17 cellular contexts compared by ENCODE assay signal in genomic region chr16:30470632-30471007, GRCh38. TPM values are rescaled to one million over a fixed set of nuclear protein-coding genes. Genes with fewer than 3 reads are reported as not detected.
DNase-seq lines count a peak whose midpoint lies in the region; ATAC-seq and TF ChIP-seq lines count a peak whose summit lies in the region.
"Had no signal": no experiment of that assay in that cellular context is flagged by ENCODE, and none has a peak within 500 bp of the region (broad histone marks: within the 10 kb centered on the region; RNA-seq: fewer than 3 reads in every experiment).

No MANE protein-coding gene starts in this region.

- peaks cover 49% of the 10 kb centered on the region for H3K4me1 ChIP-seq in DND-41 (ENCODE audit: insufficient read depth, low read length)
- H3K4me1 ChIP-seq: testis had no signal

- no peaks in the 10 kb centered on the region for H3K36me3 ChIP-seq in DND-41 (ENCODE audit: insufficient read depth, low read length)
- H3K36me3 ChIP-seq: BLaER1, esophagus muscularis mucosa had no signal

- H4K20me1 ChIP-seq in DND-41 (ENCODE audit: insufficient read depth, low read length) = no peaks in the 10 kb centered on the region

- TF ChIP-seq CTCF in CD14-positive monocyte (IDR thresholded peaks at IDR 0.05) (no peak), DND-41 (IDR thresholded peaks at IDR 0.05; ENCODE audit: borderline replicate concordance, extremely low read depth, low read length, poor library complexity, severe bottlenecking) (no peak), RWPE1 (conservative IDR thresholded peaks at IDR 0.05; ENCODE audit: low read depth) (no peak)

- H2AFZ ChIP-seq in DND-41 (ENCODE audit: low read depth, low read length) = no peak overlapping the region

- H3K4me2 ChIP-seq in DND-41 (ENCODE audit: insufficient read depth, low read length) = no peak overlapping the region

- H3K27me3 Mint-ChIP-seq in CD14-positive monocyte (ENCODE audit: low read depth in 3 of 3) = no peaks in the 10 kb centered on the region
- no peaks in the 10 kb centered on the region for H3K27me3 Mint-ChIP-seq in effector memory CD8-positive, alpha-beta T cell

- no peaks in the 10 kb centered on the region for H3K27me3 ChIP-seq in DND-41 (ENCODE audit: insufficient read depth, low read length, poor library complexity)
- H3K27me3 ChIP-seq: testis had no signal

- H3K4me3 ChIP-seq in DND-41 (ENCODE audit: low read depth in 1 of 2, low read length in 2 of 2) = no peak overlapping the region
- H3K4me3 ChIP-seq: BLaER1, esophagus muscularis mucosa, testis had no signal

- no peaks in the 10 kb centered on the region for H3K79me2 ChIP-seq in DND-41 (ENCODE audit: insufficient read depth, low read length)

- peaks cover 0 to 3% (median 0%) of the 10 kb centered on the region in 7 donors for H3K9me3 Mint-ChIP-seq in CD14-positive monocyte
- peaks cover 2 to 7% of the 10 kb centered on the region in 2 donors for H3K9me3 Mint-ChIP-seq in effector memory CD8-positive, alpha-beta T cell

- no peak overlapping the region for H3K9ac ChIP-seq in DND-41 (ENCODE audit: low read depth, low read length)
- H3K9ac ChIP-seq: BLaER1 had no signal

- H3K36me3 Mint-ChIP-seq in CD14-positive monocyte = peaks cover 11 to 14% of the 10 kb centered on the region in 2 donors
- H3K36me3 Mint-ChIP-seq in effector memory CD8-positive, alpha-beta T cell (ENCODE audit: insufficient read depth) = peaks cover 40% of the 10 kb centered on the region

- no peaks in the 10 kb centered on the region for H3K9me3 ChIP-seq in DND-41 (ENCODE audit: insufficient read depth, low read length, severe bottlenecking)
- H3K9me3 ChIP-seq: BLaER1, esophagus muscularis mucosa, testis had no signal

- H3K4me1 Mint-ChIP-seq in CD14-positive monocyte = peaks cover 65% of the 10 kb centered on the region
- H3K4me1 Mint-ChIP-seq in effector memory CD8-positive, alpha-beta T cell (ENCODE audit: low read depth in 2 of 2) = peaks cover 33 to 42% of the 10 kb centered on the region in 2 donors

- H3K27ac ChIP-seq in DND-41 (ENCODE audit: low read length) = 0 out of 2 replicates have a peak overlapping the region, but pooled peaks have one; percentile 29
- H3K27ac ChIP-seq in RWPE1 = peak overlapping the region; percentile 90
- H3K27ac ChIP-seq: BLaER1, esophagus muscularis mucosa, testis had no signal

- CTCF ChIA-PET in RWPE1 (lab: Yijun Ruan, JAX) = interaction anchor here (0.6 kb wide), 1 partner anchor 44 kb away, joined by 3 read pairs; no protein-coding TSS in a partner anchor

- no peak for DNase-seq in CD14-positive monocyte (ENCODE audit: low spot score)
- DNase-seq in DND-41 = no peak
- no peak for DNase-seq in RWPE1 (ENCODE audit: low spot score)
- no peak for DNase-seq in effector memory CD8-positive, alpha-beta T cell
- no peak for DNase-seq in HK-2 (ENCODE audit: unreplicated experiment)
- no peak for DNase-seq in OCI-M1 (lab: John Stamatoyannopoulos, UW)
- DNase-seq in NCI-H1092 (lab: John Stamatoyannopoulos, UW) = no peak
- no peak for DNase-seq in AG20443 (ENCODE audit: low spot score)
- DNase-seq: activated CD4-positive, CD25-positive, alpha-beta regulatory T cell; glutamatergic neuron; mammary epithelial cell; NCI-H1930; NCI-H510A treated with DMSO at 0.1 percent for 48 hours; testis had no signal

- peak overlapping the region in 6 of 7 donors; percentile 14 to 95 (median 94) for H3K27ac Mint-ChIP-seq in CD14-positive monocyte
- peak overlapping the region; percentile 95 to 96 for H3K27ac Mint-ChIP-seq in effector memory CD8-positive, alpha-beta T cell

- no peak for ATAC-seq in DND-41 (ENCODE audit: insufficient read depth, low read depth)
- ATAC-seq in effector memory CD8-positive, alpha-beta T cell (replicated peaks) = no peak

- no peak overlapping the region for H3K4me3 Mint-ChIP-seq in CD14-positive monocyte
- peak overlapping the region; percentile 58 to 70 for H3K4me3 Mint-ChIP-seq in effector memory CD8-positive, alpha-beta T cell

- intact Hi-C loops in CD14-positive monocyte (cut with micrococcal nuclease) = no loop called here

- POLR2A ChIA-PET in RWPE1 (lab: Yijun Ruan, JAX; ENCODE audit: low non-redundant PET) = no interaction called here

RNA-seq across cellular contexts. Expression of gene ITGAL, which starts 1.9 kb away (rescaled TPM):
- 100 to 1,000 TPM in 1 of 2 donors, 10 to 100 TPM in 1; 56.8 to 109 TPM for polyA plus RNA-seq in CD14-positive monocyte
- polyA plus RNA-seq: mammary epithelial cell, neural cell had no signal

RNA-seq across cellular contexts. Expression of gene SEPHS2, which starts 24.9 kb away (rescaled TPM):
- 10 to 100 TPM; 54.2 to 56.4 TPM for polyA plus RNA-seq in CD14-positive monocyte

RNA-seq across cellular contexts. Expression of gene DCTPP1, which starts 40.8 kb away (rescaled TPM):
- 10 to 100 TPM; 32.2 to 45.5 TPM for polyA plus RNA-seq in CD14-positive monocyte

RNA-seq across cellular contexts. Expression of gene ZNF768, which starts 55.7 kb away (rescaled TPM):
- polyA plus RNA-seq in CD14-positive monocyte = 1 to 10 TPM; 2.8 to 3.0 TPM

Comparison
In these comparisons a context has a peak if more than half of its experiments do, and no peak if none do; other contexts are left out.
1. H3K4me3 Mint-ChIP-seq: peak in effector memory CD8-positive, alpha-beta T cell (2 of 2); none in CD14-positive monocyte (0 of 2).